Comparison of ENCODE assay signal across 29 cellular contexts in the genomic region with DNA sequence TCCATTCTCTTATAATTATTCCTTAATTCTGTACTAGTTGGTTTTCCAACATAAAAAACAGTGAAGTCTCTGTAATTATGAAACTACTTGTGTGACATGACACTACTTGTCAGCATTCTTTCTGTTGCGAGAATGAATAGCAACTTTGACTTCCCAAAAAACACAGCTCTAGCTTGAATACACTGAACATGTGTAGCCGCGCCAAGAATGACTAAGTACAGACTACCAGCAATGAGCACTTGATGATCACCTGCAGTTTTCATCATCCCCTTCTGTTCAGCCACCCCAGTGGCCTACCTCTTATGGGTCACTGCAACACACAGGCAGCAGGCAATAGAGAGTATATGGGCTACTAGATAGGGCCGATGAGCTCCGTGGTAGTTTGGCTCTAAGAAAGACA.
A peak's percentile ranks its signal among the peaks of the same experiment; 100 is the strongest.
DNase-seq lines count a peak whose midpoint lies in the region; ATAC-seq, FAIRE-seq and TF ChIP-seq lines count a peak whose summit lies in the region.
"Had no signal": no experiment of that assay in that cellular context is flagged by ENCODE, and none has a peak within 500 bp of the region (broad histone marks: within the 10 kb centered on the region; RNA-seq: fewer than 3 reads in every experiment).

No MANE protein-coding gene starts in this region.

- no peak overlapping the region for H3K4me3 ChIP-seq in epithelial cell of esophagus (ENCODE audit: low read length)
- no peak overlapping the region for H3K4me3 ChIP-seq in kidney (ENCODE audit: low read length in 2 of 2)
- no peak overlapping the region for H3K4me3 ChIP-seq in spleen
- H3K4me3 ChIP-seq: BLaER1, cardiac muscle cell, lower lobe of right lung had no signal

- TF ChIP-seq CTCF in RWPE1 (conservative IDR thresholded peaks at IDR 0.05; ENCODE audit: low read depth), result no peak
- TF ChIP-seq CTCF in epithelial cell of esophagus (IDR thresholded peaks at IDR 0.05; ENCODE audit: insufficient read depth, low read depth, low read length, missing control alignments), result no peak
- TF ChIP-seq CTCF in kidney (IDR thresholded peaks at IDR 0.05; ENCODE audit: borderline replicate concordance, extremely low read depth, insufficient read depth), result no peak
- TF ChIP-seq CTCF in spleen (IDR thresholded peaks at IDR 0.05 in 8 of 11, conservative IDR thresholded peaks at IDR 0.05 in 3 of 11), result no peak

- no peak for ATAC-seq in GM21390 (IDR thresholded peaks at IDR 0.05; ENCODE audit: unreplicated experiment)
- ATAC-seq: lower lobe of right lung; natural killer cell treated with Interleukin-12 subunit alpha and Interleukin-12 subunit beta and Interleukin-15 and Interleukin-18, amount 100 ng/mL, for 72 hours had no signal

- no peaks in the 10 kb centered on the region for H3K27me3 ChIP-seq in spleen (replicated peaks in 1 of 7)
- H3K27me3 ChIP-seq: BLaER1, cardiac muscle cell had no signal

- H3K9ac ChIP-seq in kidney (ENCODE audit: low read length in 2 of 2), result no peak overlapping the region
- H3K9ac ChIP-seq: BLaER1 had no signal

- H3K9me3 ChIP-seq in kidney (ENCODE audit: control insufficient read depth in 1 of 2, low read length in 2 of 2) (no peaks in the 10 kb centered on the region), spleen (peaks cover 0 to 7% (median 0%) of the 10 kb centered on the region in 8 donors)

- H3K4me1 ChIP-seq in kidney (ENCODE audit: control insufficient read depth in 1 of 2, insufficient read depth in 1 of 2, low read depth in 1 of 2, low read length in 2 of 2), result no peaks in the 10 kb centered on the region
- H3K4me1 ChIP-seq in spleen, result no peaks in the 10 kb centered on the region
- H3K4me1 ChIP-seq: BLaER1, lower lobe of right lung had no signal

- intact Hi-C loops in kidney (cut with DNase I) (no loop called here), spleen (cut with DNase I; ENCODE audit: low total_unique reads) (no loop called here)

- H3K36me3 ChIP-seq in kidney (ENCODE audit: control insufficient read depth in 1 of 2, insufficient read depth in 2 of 2, low read length in 2 of 2) (no peaks in the 10 kb centered on the region), spleen (no peaks in the 10 kb centered on the region)
- H3K36me3 ChIP-seq: BLaER1, cardiac muscle cell, lower lobe of right lung, WERI-Rb-1 had no signal

- CTCF ChIA-PET in RWPE1 (lab: Yijun Ruan, JAX), result interaction anchor here (0.8 to 1.2 kb wide), 3 partner anchors 14 to 1537 kb away, joined by 3 to 6 read pairs (median 4); no protein-coding TSS in a partner anchor

- 85 to 93% (median 86%) methylated on average over 5 of the region's 5 CpGs for WGBS in spleen, 5 donors

- POLR2A ChIA-PET in RWPE1 (lab: Yijun Ruan, JAX; ENCODE audit: low non-redundant PET), result no interaction called here

- DNase-seq in NOMO-1 (lab: John Stamatoyannopoulos, UW; ENCODE audit: unreplicated experiment in 2 of 2) (peak; percentile 15 to 73), RWPE1 (ENCODE audit: low spot score) (peak; percentile 68), epithelial cell of esophagus (ENCODE audit: low read depth) (peak; percentile 96), pons (ENCODE audit: low spot score) (peak; percentile 39), kidney (no peak), spleen (no peak)
- DNase-seq in activated CD8-positive, alpha-beta memory T cell treated with anti-CD3 and anti-CD28 coated beads, Interleukin-2, amount 50 U/mL, for 48 hours, result no peak
- DNase-seq: activated CD4-positive, alpha-beta T cell treated with anti-CD3 and anti-CD28 coated beads, Interleukin-2, amount 10 ng/mL, durations not matched to agents 24 days and 14 days; activated effector memory CD4-positive, alpha-beta T cell treated with anti-CD3 and anti-CD28 coated beads, Interleukin-2, amount 50 U/mL, for 16 hours; activated T-cell treated with anti-CD3 and anti-CD28 coated beads, Interleukin-2, amount 50 U/mL, for 1 hour; DMS53; effector CD4-positive, alpha-beta T cell; H7; head of caudate nucleus; Karpas-422; lower lobe of right lung; NCI-H2107; OCI-M1; Right ventricle myocardium superior; small intestine; stimulated activated CD4-positive, alpha-beta T cell treated with anti-CD3 and anti-CD28 coated beads, Interleukin-1b, Interleukin-23, amount 100 ng/mL, for 48 hours; stimulated activated naive CD4-positive, alpha-beta T cell treated with Interleukin-2 at 50 U/mL for 16 hours; WERI-Rb-1 had no signal

- no peak for FAIRE-seq in kidney (lab: Jason Lieb, UNC)
- FAIRE-seq: colon, GM12892, small intestine had no signal

- H3K27ac ChIP-seq in RWPE1 (peak overlapping the region; percentile 80), kidney (ENCODE audit: low read depth in 2 of 2, low read length in 2 of 2) (no peak overlapping the region), spleen (no peak overlapping the region)
- H3K27ac ChIP-seq: BLaER1, cardiac muscle cell, lower lobe of right lung, WERI-Rb-1 had no signal

- TF ChIP-seq POLR2A in spleen (IDR thresholded peaks at IDR 0.05), result no peak

Comparison
In these comparisons a context has a peak if more than half of its experiments do, and no peak if none do; other contexts are left out.
1. DNase-seq: peak in NOMO-1 (2 of 2), RWPE1 (single experiment), epithelial cell of esophagus (single experiment) and pons (single experiment); none in kidney (single experiment), spleen (single experiment) and activated CD8-positive, alpha-beta memory T cell treated with anti-CD3 and anti-CD28 coated beads, Interleukin-2, amount 50 U/mL, for 48 hours (single experiment).